In the genomic region with DNA sequence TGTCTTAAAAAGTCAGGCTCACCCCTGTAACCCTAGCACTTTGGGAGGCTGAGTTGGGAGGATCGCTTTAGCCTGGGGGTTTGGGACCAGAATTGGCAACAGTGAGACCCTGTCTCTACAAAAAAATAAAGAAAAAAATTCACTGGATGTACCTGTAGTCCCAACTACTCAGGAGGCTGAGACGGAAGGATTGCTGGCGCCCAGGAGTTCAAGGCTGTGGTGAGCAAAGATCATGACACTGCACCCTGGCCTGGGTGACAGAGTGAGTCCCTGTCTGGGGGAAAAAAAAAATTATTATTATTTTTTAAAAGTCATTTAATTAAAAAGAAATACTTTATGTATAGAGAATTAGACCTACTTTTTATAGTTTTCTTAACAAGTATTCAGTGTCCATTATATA, we compare ENCODE assay signal across 8 cellular contexts.
"Had no signal": no experiment of that assay in that cellular context is flagged by ENCODE, and none has a peak within 500 bp of the region (broad histone marks: within the 10 kb centered on the region; RNA-seq: fewer than 3 reads in every experiment).

No MANE protein-coding gene starts in this region.

- H3K27ac Mint-ChIP-seq: HFFc6 had no signal

- H2AFZ ChIP-seq: GM23248 had no signal

- ATAC-seq: HCT116 had no signal

- H3K4me3 ChIP-seq: GM23248, HAP-1 had no signal

- H3K9me3 ChIP-seq: HAP-1 had no signal

- DNase-seq: GOT3, H7, HFFc6, KBM-7 had no signal

- H3K4me1 ChIP-seq: HAP-1 had no signal

- H3K9ac ChIP-seq: GM23248 had no signal

- H3K4me3 Mint-ChIP-seq: HFFc6 had no signal

- H3K27ac ChIP-seq: GM23248, HL-60 had no signal

- H3K9me3 Mint-ChIP-seq: HFFc6 had no signal
